8 cellular contexts compared by ENCODE assay signal in the genomic region with DNA sequence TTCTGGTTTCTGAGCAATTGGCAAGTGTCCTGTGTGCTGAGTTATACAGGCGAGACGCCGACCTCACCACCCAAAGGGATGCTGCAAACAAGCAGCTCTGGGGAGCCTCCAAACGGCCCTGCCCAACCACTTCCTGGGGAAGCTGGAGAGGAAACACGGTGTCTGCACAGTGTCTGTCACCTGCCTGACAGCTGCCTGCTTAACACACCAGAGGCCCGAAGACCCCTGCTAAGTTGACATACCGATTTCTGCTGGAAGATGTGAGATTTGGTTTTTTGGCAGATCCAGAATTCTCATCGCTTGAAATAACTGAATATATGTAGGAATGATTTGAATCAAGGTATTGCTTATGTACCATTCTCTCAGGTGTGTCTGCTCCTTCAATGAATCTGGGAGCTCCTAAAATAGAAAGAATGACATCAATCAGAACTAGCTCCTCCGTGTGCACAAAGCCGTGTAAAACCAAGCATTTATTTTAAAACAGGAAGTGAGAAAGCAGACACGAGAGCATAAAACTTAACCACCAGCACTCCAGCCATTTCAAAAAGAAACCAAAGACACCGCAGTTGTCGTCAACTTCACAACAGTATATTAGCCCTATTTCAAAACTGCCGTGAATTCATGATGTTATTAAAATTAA. TPM values are rescaled to one million over a fixed set of nuclear protein-coding genes. Genes with fewer than 3 reads are reported as not detected.
DNase-seq lines count a peak whose midpoint lies in the region; ATAC-seq and TF ChIP-seq lines count a peak whose summit lies in the region.

No MANE protein-coding gene starts in this region.

- H3K23ac ChIP-seq in neuronal stem cell (ENCODE audit: low read depth, low read length, poor library complexity), result no peak overlapping the region

- no CpG with 5 or more reads among the region's 14 CpGs for WGBS in neuronal stem cell (ENCODE audit: extremely low coverage in 2 of 2, insufficient read length in 2 of 2, insufficient replicate concordance in 1 of 2), 2 donors

- H2BK5ac ChIP-seq in neuronal stem cell (ENCODE audit: low read length), result no peak overlapping the region

- H2BK12ac ChIP-seq in neuronal stem cell (ENCODE audit: low read length), result no peak overlapping the region

- no peaks in the 10 kb centered on the region for H3K79me2 ChIP-seq in DND-41 (ENCODE audit: insufficient read depth, low read length)

- H3K9ac ChIP-seq in DND-41 (ENCODE audit: low read depth, low read length) (peak overlapping the region; percentile 62), neuronal stem cell (ENCODE audit: low read depth, low read length, poor library complexity) (no peak overlapping the region)

- no peaks in the 10 kb centered on the region for H3K36me3 ChIP-seq in DND-41 (ENCODE audit: insufficient read depth, low read length)
- no peaks in the 10 kb centered on the region for H3K36me3 ChIP-seq in effector memory CD4-positive, alpha-beta T cell (ENCODE audit: control insufficient read depth, insufficient read depth, low read length)
- H3K36me3 ChIP-seq in neuronal stem cell (replicated peaks in 1 of 2; ENCODE audit: control insufficient read depth in 2 of 2, insufficient read depth in 2 of 2, low read length in 2 of 2), result no peaks in the 10 kb centered on the region

- H3K14ac ChIP-seq in neuronal stem cell (ENCODE audit: low read length), result no peak overlapping the region

- no peaks in the 10 kb centered on the region for H4K20me1 ChIP-seq in DND-41 (ENCODE audit: insufficient read depth, low read length)

- H3K79me1 ChIP-seq in neuronal stem cell (ENCODE audit: low read depth, low read length), result no peaks in the 10 kb centered on the region

- no peak overlapping the region for H2BK15ac ChIP-seq in neuronal stem cell (ENCODE audit: low read length)

- H4K91ac ChIP-seq in neuronal stem cell (ENCODE audit: low read depth, low read length, poor library complexity), result no peak overlapping the region

- no peak overlapping the region for H3K18ac ChIP-seq in neuronal stem cell (ENCODE audit: low read length)

- H3K4me3 Mint-ChIP-seq in activated CD4-positive, alpha-beta T cell treated with anti-CD3 and anti-CD28 coated beads, Interleukin-2, amount 10 ng/mL, durations not matched to agents 24 days and 14 days, result peak overlapping the region; percentile 74

- H3K4me3 ChIP-seq in DND-41 (ENCODE audit: low read depth in 1 of 2, low read length in 2 of 2) (peak overlapping the region in 1 of 2 experiments; percentile 37; a peak in 2 of 4 replicates), neuronal stem cell (ENCODE audit: low read length in 2 of 2) (no peak overlapping the region)
- peak overlapping the region; percentile 13 for H3K4me3 ChIP-seq in effector memory CD4-positive, alpha-beta T cell (ENCODE audit: insufficient read depth, low read depth, low read length, poor library complexity, severe bottlenecking)

- H3K9me3 Mint-ChIP-seq in activated CD4-positive, alpha-beta T cell treated with anti-CD3 and anti-CD28 coated beads, Interleukin-2, amount 10 ng/mL, durations not matched to agents 24 days and 14 days, result peaks cover 6% of the 10 kb centered on the region

- H2AK5ac ChIP-seq in neuronal stem cell (ENCODE audit: low read depth, low read length), result no peak overlapping the region

- no peak overlapping the region for H4K8ac ChIP-seq in neuronal stem cell (ENCODE audit: low read depth, low read length)

- H2AFZ ChIP-seq in DND-41 (ENCODE audit: low read depth, low read length), result peak overlapping the region; percentile 28; the same call in 1 of the 2 replicates
- H2AFZ ChIP-seq in neuronal stem cell (ENCODE audit: low read length), result no peak overlapping the region

- H3K27ac ChIP-seq in DND-41 (ENCODE audit: low read length), result peak overlapping the region; percentile 92
- H3K27ac ChIP-seq in effector memory CD4-positive, alpha-beta T cell (ENCODE audit: insufficient read depth, low read length, poor library complexity, severe bottlenecking), result peak overlapping the region; percentile 79
- H3K27ac ChIP-seq in neuronal stem cell (replicated peaks; ENCODE audit: low read length), result no peak overlapping the region

- peaks cover 30% of the 10 kb centered on the region for H3K27me3 Mint-ChIP-seq in activated CD4-positive, alpha-beta T cell treated with anti-CD3 and anti-CD28 coated beads, Interleukin-2, amount 10 ng/mL, durations not matched to agents 24 days and 14 days

- H3K9me3 ChIP-seq in DND-41 (ENCODE audit: insufficient read depth, low read length, severe bottlenecking) (no peaks in the 10 kb centered on the region), neuronal stem cell (replicated peaks in 1 of 2; ENCODE audit: control insufficient read depth in 2 of 2, insufficient read depth in 1 of 2, low read depth in 1 of 2, low read length in 2 of 2) (no peaks in the 10 kb centered on the region)
- H3K9me3 ChIP-seq in effector memory CD4-positive, alpha-beta T cell (ENCODE audit: control insufficient read depth, low read length), result no peaks in the 10 kb centered on the region

- TF ChIP-seq CTCF in DND-41 (IDR thresholded peaks at IDR 0.05; ENCODE audit: borderline replicate concordance, extremely low read depth, low read length, poor library complexity, severe bottlenecking), result peak; percentile 14

- peaks cover 4% of the 10 kb centered on the region for H3K36me3 Mint-ChIP-seq in activated CD4-positive, alpha-beta T cell treated with anti-CD3 and anti-CD28 coated beads, Interleukin-2, amount 10 ng/mL, durations not matched to agents 24 days and 14 days (ENCODE audit: low read depth)

- H3K4me1 ChIP-seq in DND-41 (ENCODE audit: insufficient read depth, low read length) (peaks cover 78% of the 10 kb centered on the region), neuronal stem cell (ENCODE audit: control insufficient read depth in 2 of 2, insufficient read depth in 1 of 2, low read depth in 1 of 2, low read length in 2 of 2) (no peaks in the 10 kb centered on the region)
- peaks cover 31% of the 10 kb centered on the region for H3K4me1 ChIP-seq in effector memory CD4-positive, alpha-beta T cell (ENCODE audit: control insufficient read depth, insufficient read depth, low read length, poor library complexity, severe bottlenecking)

- no peak overlapping the region for H3K4ac ChIP-seq in neuronal stem cell (ENCODE audit: low read length)

- DNase-seq in DND-41, result peak; percentile 97
- DNase-seq in KG1 (lab: John Stamatoyannopoulos, UW), result peak; percentile 84
- peak; percentile 93 for DNase-seq in activated CD4-positive, alpha-beta T cell treated with anti-CD3 and anti-CD28 coated beads, Interleukin-2, amount 10 ng/mL, durations not matched to agents 24 days and 14 days
- peak; percentile 75 to 87 (median 82) for DNase-seq in effector memory CD4-positive, alpha-beta T cell
- DNase-seq in putamen (ENCODE audit: low spot score), result peak; percentile 33
- no peak for DNase-seq in NCI-H82 treated with DMSO at 0.1 percent for 48 hours (lab: John Stamatoyannopoulos, UW; ENCODE audit: unreplicated experiment)
- no peak for DNase-seq in neuronal stem cell (ENCODE audit: low spot score)

- peak overlapping the region; percentile 83 for H3K27ac Mint-ChIP-seq in activated CD4-positive, alpha-beta T cell treated with anti-CD3 and anti-CD28 coated beads, Interleukin-2, amount 10 ng/mL, durations not matched to agents 24 days and 14 days

- H2BK120ac ChIP-seq in neuronal stem cell (ENCODE audit: low read depth, low read length), result no peak overlapping the region

- H3K4me2 ChIP-seq in DND-41 (ENCODE audit: insufficient read depth, low read length), result peak overlapping the region; percentile 53
- no peak overlapping the region for H3K4me2 ChIP-seq in neuronal stem cell (ENCODE audit: insufficient read depth, low read length, poor library complexity, severe bottlenecking)

- peaks cover 47% of the 10 kb centered on the region for H3K4me1 Mint-ChIP-seq in activated CD4-positive, alpha-beta T cell treated with anti-CD3 and anti-CD28 coated beads, Interleukin-2, amount 10 ng/mL, durations not matched to agents 24 days and 14 days

- ATAC-seq in DND-41 (ENCODE audit: insufficient read depth, low read depth), result peak; percentile 91
- peak; percentile 81 for ATAC-seq in GM21423 (IDR thresholded peaks at IDR 0.05; ENCODE audit: unreplicated experiment)

- intact Hi-C loops in activated CD4-positive, alpha-beta T cell treated with anti-CD3 and anti-CD28 coated beads, Interleukin-2, amount 10 ng/mL, durations not matched to agents 24 days and 14 days (cut with micrococcal nuclease), result no loop called here

- no peaks in the 10 kb centered on the region for H3K27me3 ChIP-seq in DND-41 (ENCODE audit: insufficient read depth, low read length, poor library complexity)
- H3K27me3 ChIP-seq in effector memory CD4-positive, alpha-beta T cell (replicated peaks; ENCODE audit: control insufficient read depth, insufficient read depth, low read length, poor library complexity, severe bottlenecking), result no peaks in the 10 kb centered on the region
- H3K27me3 ChIP-seq in neuronal stem cell (ENCODE audit: control insufficient read depth in 3 of 3, insufficient read depth in 3 of 3, low read depth in 1 of 3, low read length in 3 of 3), result no peaks in the 10 kb centered on the region

RNA-seq across cellular contexts. Expression of gene LRRC2, which starts 27.2 kb away (rescaled TPM):
- total RNA-seq in activated CD4-positive, alpha-beta T cell treated with anti-CD3 and anti-CD28 coated beads, Interleukin-2, amount 10 ng/mL, durations not matched to agents 24 days and 14 days, result not detected in 2 replicates
- 0.11 TPM for polyA plus RNA-seq in neuronal stem cell (2013, experiment 1 of 2)
- polyA plus RNA-seq in neuronal stem cell (2013, experiment 2 of 2), result 0.14 TPM

RNA-seq across cellular contexts. Expression of gene RTP3, which starts 41.1 kb away (rescaled TPM):
- not detected in 2 replicates for total RNA-seq in activated CD4-positive, alpha-beta T cell treated with anti-CD3 and anti-CD28 coated beads, Interleukin-2, amount 10 ng/mL, durations not matched to agents 24 days and 14 days
- polyA plus RNA-seq in neuronal stem cell (2013, experiment 1 of 2), result not detected
- polyA plus RNA-seq in neuronal stem cell (2013, experiment 2 of 2), result not detected

Comparison
In these comparisons a context has a peak if more than half of its experiments do, and no peak if none do; other contexts are left out.
1. DNase-seq: peak in DND-41 (single experiment), KG1 (single experiment), activated CD4-positive, alpha-beta T cell treated with anti-CD3 and anti-CD28 coated beads, Interleukin-2, amount 10 ng/mL, durations not matched to agents 24 days and 14 days (single experiment), effector memory CD4-positive, alpha-beta T cell (3 of 3) and putamen (single experiment); none in NCI-H82 treated with DMSO at 0.1 percent for 48 hours (single experiment) and neuronal stem cell (single experiment).